Comparison of ENCODE assay signal across 2 cellular contexts in genomic region chr3:9800529-9800928, GRCh38.
TF ChIP-seq lines count a peak whose summit lies in the region.

No MANE protein-coding gene starts in this region.

TF ChIP-seq in A549, 52 proteins besides CTCF, POLR2A, EP300 and RAD21 (continued from another document):
- no peak for TF ChIP-seq JUNB (IDR thresholded peaks at IDR 0.05)
- no peak for TF ChIP-seq KDM1A (IDR thresholded peaks at IDR 0.05; ENCODE audit: low read depth)
- no peak for TF ChIP-seq JUN (IDR thresholded peaks at IDR 0.05)
- TF ChIP-seq RCOR1 (IDR thresholded peaks at IDR 0.05; ENCODE audit: low read depth, low read length): no peak

TF ChIP-seq in SK-N-SH, 30 proteins besides CTCF, POLR2A, EP300 and RAD21 (continued from another document):
- TF ChIP-seq NRF1 (IDR thresholded peaks at IDR 0.05; ENCODE audit: low read depth, low read length) (no peak), USF2 (IDR thresholded peaks at IDR 0.05; ENCODE audit: borderline replicate concordance, low read depth, low read length) (no peak), USF1 (IDR thresholded peaks at IDR 0.05; ENCODE audit: borderline replicate concordance, low read depth) (no peak), TCF12 (IDR thresholded peaks at IDR 0.05) (no peak)
